ENCODE assay signal across 8 cellular contexts in the genomic region with DNA sequence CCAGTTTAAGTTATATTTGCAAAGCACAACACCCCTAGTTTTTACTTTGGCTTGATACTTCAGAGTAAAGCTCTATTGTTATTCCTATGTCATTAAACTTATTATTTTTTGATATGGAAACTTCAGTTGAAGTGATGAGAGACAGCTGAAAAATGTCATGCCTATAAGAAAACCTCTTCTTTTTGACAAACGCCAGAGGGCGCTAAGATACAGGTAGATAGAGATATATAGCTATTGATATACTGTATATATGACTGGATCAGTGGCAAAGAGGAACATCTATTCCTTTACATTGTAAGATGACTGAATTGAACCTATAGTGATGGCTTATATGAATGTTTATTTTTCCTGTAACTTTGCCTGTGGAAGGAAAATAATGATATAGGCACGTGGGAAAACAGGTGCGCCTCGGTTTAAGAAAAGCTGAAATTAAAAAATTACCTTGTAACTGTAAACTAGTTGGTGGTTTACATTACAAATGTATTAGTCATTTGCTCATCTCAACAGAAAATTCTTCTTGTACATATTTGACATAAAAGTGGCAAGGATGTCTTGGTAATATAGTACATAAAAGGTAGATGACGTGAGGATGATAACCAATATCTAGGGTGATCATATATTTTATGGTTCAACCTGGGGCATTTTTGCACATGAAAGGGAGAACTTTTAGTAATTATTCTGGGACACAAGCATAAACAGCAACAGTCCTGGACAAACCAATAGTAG.
DNase-seq lines count a peak whose midpoint lies in the region; ATAC-seq, FAIRE-seq and TF ChIP-seq lines count a peak whose summit lies in the region.

No MANE protein-coding gene starts in this region.

- H3K9me3 ChIP-seq in A549 (no peaks in the 10 kb centered on the region), colonic mucosa (no peaks in the 10 kb centered on the region), lower lobe of right lung (no peaks in the 10 kb centered on the region)

- H3K36me3 ChIP-seq in colonic mucosa (no peaks in the 10 kb centered on the region), lower lobe of right lung (peaks cover 13% of the 10 kb centered on the region)

- peak; percentile 76 for TF ChIP-seq CTCF in A549 (IDR thresholded peaks at IDR 0.05)
- TF ChIP-seq CTCF in GM12865 (IDR thresholded peaks at IDR 0.05; ENCODE audit: insufficient read depth, low read depth, low read length, missing control alignments), result peak; percentile 58
- TF ChIP-seq CTCF in colonic mucosa (IDR thresholded peaks at IDR 0.05), result peak; percentile 55
- TF ChIP-seq CTCF in lower lobe of right lung (IDR thresholded peaks at IDR 0.05), result peak; percentile 77

- no peaks in the 10 kb centered on the region for H3K27me3 ChIP-seq in colonic mucosa
- H3K27me3 ChIP-seq in lower lobe of right lung (ENCODE audit: low read depth), result no peaks in the 10 kb centered on the region

- H3K27ac ChIP-seq in A549 (peak overlapping the region in 1 of 2 experiments; percentile 54; a peak in 2 of 6 replicates), colonic mucosa (no peak overlapping the region), lower lobe of right lung (no peak overlapping the region)

- H3K4me2 ChIP-seq in A549, result no peak overlapping the region

- no peak for TF ChIP-seq POLR2A in A549 (IDR thresholded peaks at IDR 0.05; ENCODE audit: low read length)

- ATAC-seq in A549 (peak; percentile 74 to 90; a peak in 4 of 6 replicates), HG02763 (IDR thresholded peaks at IDR 0.05; ENCODE audit: unreplicated experiment) (peak; percentile 67), SK-N-SH treated with all-trans-retinoic acid at 6 μM for 48 hours (peak; percentile 97), lower lobe of right lung (peak; percentile 61 to 82)

- peak; percentile 38 to 81 for DNase-seq in A549 (ENCODE audit: low read depth in 1 of 2, low spot score in 1 of 2)
- DNase-seq in GM12865 (ENCODE audit: low read depth), result peak; percentile 83
- DNase-seq in NCI-H1436 (lab: John Stamatoyannopoulos, UW), result peak; percentile 80
- peak; percentile 46 for DNase-seq in colonic mucosa
- DNase-seq in lower lobe of right lung, result no peak
- peak; percentile 92 for DNase-seq in superior temporal gyrus (ENCODE audit: extremely low spot score)

- TF ChIP-seq RAD21 in A549 (conservative IDR thresholded peaks at IDR 0.05 in 1 of 2, IDR thresholded peaks at IDR 0.05 in 1 of 2), result peak; percentile 85 to 89

- CTCF ChIA-PET in A549 (lab: Yijun Ruan, JAX), result interaction anchor here (0.6 to 3.8 kb wide), 38 partner anchors 9 to 1763 kb away, joined by 3 to 68 read pairs (median 4); a partner anchor contains a TSS

- H3K4me3 ChIP-seq in A549 (no peak overlapping the region), GM12865 (ENCODE audit: low read depth, low read length) (no peak overlapping the region), colonic mucosa (no peak overlapping the region), lower lobe of right lung (no peak overlapping the region)

- no peak for FAIRE-seq in A549 (lab: Jason Lieb, UNC)

- intact Hi-C loops in colonic mucosa (cut with DNase I), result loop anchor here (5.0 kb wide), 1 partner anchor 132 kb away; no protein-coding TSS in a partner anchor
- intact Hi-C loops in lower lobe of right lung (cut with DNase I), result loop anchor here (5.0 kb wide), 1 partner anchor 132 kb away; no protein-coding TSS in a partner anchor

- POLR2A ChIA-PET in A549 (lab: Yijun Ruan, JAX), result interaction anchor here (1.1 kb wide), 1 partner anchor 131 kb away, joined by 6 read pairs; no protein-coding TSS in a partner anchor

- H3K9ac ChIP-seq in colonic mucosa (ENCODE audit: low read depth in 2 of 2, low read length in 2 of 2), result no peak overlapping the region

- TF ChIP-seq EP300 in A549 (IDR thresholded peaks at IDR 0.05), result no peak

- H3K4me1 ChIP-seq in A549 (no peaks in the 10 kb centered on the region), colonic mucosa (no peaks in the 10 kb centered on the region), lower lobe of right lung (no peaks in the 10 kb centered on the region)

- WGBS in A549 (ENCODE audit: missing lambda C conversion rate), result 60% methylated on average over 6 of the region's 6 CpGs

TF ChIP-seq in A549, 52 proteins besides CTCF, POLR2A, EP300 and RAD21:
- no peak for TF ChIP-seq EHMT2 (IDR thresholded peaks at IDR 0.05; ENCODE audit: low read depth)
- TF ChIP-seq SMC3 (IDR thresholded peaks at IDR 0.05), result peak; percentile 89
TF ChIP-seq in A549: peak in this region for 1.

TF ChIP-seq in SK-N-SH treated with all-trans-retinoic acid at 6 μM for 48 hours, 23 proteins besides CTCF, POLR2A, EP300 and RAD21:
- TF ChIP-seq, protein P1, sequence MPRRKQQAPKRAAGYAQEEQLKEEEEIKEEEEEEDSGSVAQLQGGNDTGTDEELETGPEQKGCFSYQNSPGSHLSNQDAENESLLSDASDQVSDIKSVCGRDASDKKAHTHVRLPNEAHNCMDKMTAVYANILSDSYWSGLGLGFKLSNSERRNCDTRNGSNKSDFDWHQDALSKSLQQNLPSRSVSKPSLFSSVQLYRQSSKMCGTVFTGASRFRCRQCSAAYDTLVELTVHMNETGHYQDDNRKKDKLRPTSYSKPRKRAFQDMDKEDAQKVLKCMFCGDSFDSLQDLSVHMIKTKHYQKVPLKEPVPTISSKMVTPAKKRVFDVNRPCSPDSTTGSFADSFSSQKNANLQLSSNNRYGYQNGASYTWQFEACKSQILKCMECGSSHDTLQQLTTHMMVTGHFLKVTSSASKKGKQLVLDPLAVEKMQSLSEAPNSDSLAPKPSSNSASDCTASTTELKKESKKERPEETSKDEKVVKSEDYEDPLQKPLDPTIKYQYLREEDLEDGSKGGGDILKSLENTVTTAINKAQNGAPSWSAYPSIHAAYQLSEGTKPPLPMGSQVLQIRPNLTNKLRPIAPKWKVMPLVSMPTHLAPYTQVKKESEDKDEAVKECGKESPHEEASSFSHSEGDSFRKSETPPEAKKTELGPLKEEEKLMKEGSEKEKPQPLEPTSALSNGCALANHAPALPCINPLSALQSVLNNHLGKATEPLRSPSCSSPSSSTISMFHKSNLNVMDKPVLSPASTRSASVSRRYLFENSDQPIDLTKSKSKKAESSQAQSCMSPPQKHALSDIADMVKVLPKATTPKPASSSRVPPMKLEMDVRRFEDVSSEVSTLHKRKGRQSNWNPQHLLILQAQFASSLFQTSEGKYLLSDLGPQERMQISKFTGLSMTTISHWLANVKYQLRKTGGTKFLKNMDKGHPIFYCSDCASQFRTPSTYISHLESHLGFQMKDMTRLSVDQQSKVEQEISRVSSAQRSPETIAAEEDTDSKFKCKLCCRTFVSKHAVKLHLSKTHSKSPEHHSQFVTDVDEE (CRISPR knock-in tag; IDR thresholded peaks at IDR 0.05), result peak; percentile 11; the same call in 1 of the 2 replicates
- TF ChIP-seq TCF4 (CRISPR knock-in tag; IDR thresholded peaks at IDR 0.05; ENCODE audit: borderline replicate concordance), result no peak
TF ChIP-seq in SK-N-SH treated with all-trans-retinoic acid at 6 μM for 48 hours: peak in this region for 1.
